8 cellular contexts compared by ENCODE assay signal in the genomic region with DNA sequence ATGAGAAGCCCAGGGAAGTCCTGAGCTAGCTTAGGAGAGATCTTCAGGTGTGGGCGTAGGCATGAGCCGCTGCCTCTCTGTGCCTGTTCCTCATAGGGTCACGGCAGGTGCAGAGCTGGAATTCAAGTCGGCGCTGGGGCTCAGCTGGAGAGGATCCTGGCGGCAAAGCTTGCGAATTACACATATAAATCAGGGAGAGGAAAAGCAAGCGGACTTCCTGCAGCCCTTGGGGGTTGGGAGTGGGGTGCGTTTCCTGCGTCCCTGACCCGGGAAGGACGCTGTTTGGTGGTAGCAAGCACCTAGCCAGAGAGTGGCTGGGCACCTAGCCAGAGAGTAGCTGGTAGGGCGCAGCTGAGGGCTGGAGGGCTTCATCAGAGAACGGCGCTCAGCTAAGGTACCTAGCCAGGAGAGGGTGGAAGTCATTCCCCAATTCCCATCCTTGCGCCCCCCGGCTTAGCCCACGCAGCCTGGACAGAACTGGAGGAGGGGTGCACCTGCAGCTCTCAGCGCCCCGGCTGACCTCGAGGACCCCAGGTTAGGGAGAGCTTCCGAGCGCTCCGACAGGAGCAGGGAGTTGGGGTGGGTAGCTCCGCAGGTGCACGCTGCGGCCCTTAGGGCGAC. TPM values are rescaled to one million over a fixed set of nuclear protein-coding genes. Genes with fewer than 3 reads are reported as not detected.
DNase-seq lines count a peak whose midpoint lies in the region; ATAC-seq, FAIRE-seq and TF ChIP-seq lines count a peak whose summit lies in the region.

No MANE protein-coding gene starts in this region.

- DNase-seq in GM06990 (ENCODE audit: extremely low read depth, insufficient read length) (no peak), NCI-H345 treated with DMSO at 0.1 percent for 48 hours (lab: John Stamatoyannopoulos, UW; ENCODE audit: unreplicated experiment) (peak; percentile 85), frontal cortex (ENCODE audit: low spot score in 2 of 2) (peak; percentile 31 to 43), neural crest cell (ENCODE audit: low read depth, low spot score) (peak; percentile 51), RCC 7860 (ENCODE audit: low spot score) (no peak)
- peak; percentile 59 for DNase-seq in activated naive CD4-positive, alpha-beta T cell treated with anti-CD3 and anti-CD28 coated beads, Interleukin-2, amount 10 ng/mL, durations not matched to agents 7 days and 5 days

- TF ChIP-seq CTCF in GM06990 (IDR thresholded peaks at IDR 0.05; ENCODE audit: insufficient read depth, low read length, poor library complexity, severe bottlenecking), result no peak
- TF ChIP-seq CTCF in neural crest cell (conservative IDR thresholded peaks at IDR 0.05), result peak; percentile 65

- H3K4me3 Mint-ChIP-seq in activated naive CD4-positive, alpha-beta T cell treated with anti-CD3 and anti-CD28 coated beads, Interleukin-2, amount 10 ng/mL, durations not matched to agents 7 days and 5 days, result peak overlapping the region; percentile 55
- peak overlapping the region; percentile 87 for H3K4me3 Mint-ChIP-seq in neural crest cell

- H3K4me3 ChIP-seq in GM06990 (replicated peaks; ENCODE audit: low read depth, low read length), result peak overlapping the region; percentile 54

- H3K9me3 Mint-ChIP-seq in activated naive CD4-positive, alpha-beta T cell treated with anti-CD3 and anti-CD28 coated beads, Interleukin-2, amount 10 ng/mL, durations not matched to agents 7 days and 5 days, result no peaks in the 10 kb centered on the region
- H3K9me3 Mint-ChIP-seq in neural crest cell, result no peaks in the 10 kb centered on the region

- peaks cover 68% of the 10 kb centered on the region for H3K27me3 Mint-ChIP-seq in activated naive CD4-positive, alpha-beta T cell treated with anti-CD3 and anti-CD28 coated beads, Interleukin-2, amount 10 ng/mL, durations not matched to agents 7 days and 5 days
- peaks cover 8% of the 10 kb centered on the region for H3K27me3 Mint-ChIP-seq in neural crest cell (ENCODE audit: low read depth)

- no peak overlapping the region for H3K27ac Mint-ChIP-seq in activated naive CD4-positive, alpha-beta T cell treated with anti-CD3 and anti-CD28 coated beads, Interleukin-2, amount 10 ng/mL, durations not matched to agents 7 days and 5 days
- no peak overlapping the region for H3K27ac Mint-ChIP-seq in neural crest cell (ENCODE audit: unreplicated experiment)

- no peaks in the 10 kb centered on the region for H3K36me3 ChIP-seq in GM06990 (ENCODE audit: control insufficient read depth, insufficient read depth, low read length)

- FAIRE-seq in frontal cortex (lab: Jason Lieb, UNC) (no peak), RCC 7860 (lab: Jason Lieb, UNC) (no peak)

- H3K36me3 Mint-ChIP-seq in activated naive CD4-positive, alpha-beta T cell treated with anti-CD3 and anti-CD28 coated beads, Interleukin-2, amount 10 ng/mL, durations not matched to agents 7 days and 5 days, result no peaks in the 10 kb centered on the region
- H3K36me3 Mint-ChIP-seq in neural crest cell (ENCODE audit: low read depth), result no peaks in the 10 kb centered on the region

- peaks cover 31% of the 10 kb centered on the region for H3K4me1 Mint-ChIP-seq in activated naive CD4-positive, alpha-beta T cell treated with anti-CD3 and anti-CD28 coated beads, Interleukin-2, amount 10 ng/mL, durations not matched to agents 7 days and 5 days
- peaks cover 39% of the 10 kb centered on the region for H3K4me1 Mint-ChIP-seq in neural crest cell

- CTCF ChIA-PET in activated naive CD4-positive, alpha-beta T cell treated with anti-CD3 and anti-CD28 coated beads, Interleukin-2, amount 10 ng/mL, durations not matched to agents 7 days and 5 days (lab: Charles Lee), result interaction anchor here (0.6 kb wide), 1 partner anchor 16 kb away, joined by 4 read pairs; no protein-coding TSS in a partner anchor

- no peaks in the 10 kb centered on the region; the same call in 1 of the 2 replicates for H3K27me3 ChIP-seq in GM06990 (replicated peaks; ENCODE audit: control insufficient read depth, insufficient read depth, low read length)

- ATAC-seq in HG03097 (IDR thresholded peaks at IDR 0.05; ENCODE audit: low FRiP score, unreplicated experiment), result peak; percentile 25
- ATAC-seq in GM18873 (IDR thresholded peaks at IDR 0.05; ENCODE audit: low FRiP score, unreplicated experiment), result no peak

RNA-seq across cellular contexts. Expression of a gene that starts 0.5 kb away (rescaled TPM):
- 42.0 TPM for total RNA-seq in frontal cortex
- 40.7 and 41.2 TPM in 2 replicates for total RNA-seq in neural crest cell

Comparison
In these comparisons a context has a peak if more than half of its experiments do, and no peak if none do; other contexts are left out.
1. DNase-seq: peak in NCI-H345 treated with DMSO at 0.1 percent for 48 hours (single experiment), activated naive CD4-positive, alpha-beta T cell treated with anti-CD3 and anti-CD28 coated beads, Interleukin-2, amount 10 ng/mL, durations not matched to agents 7 days and 5 days (single experiment), frontal cortex (2 of 2) and neural crest cell (single experiment); none in GM06990 (single experiment) and RCC 7860 (single experiment).